8 cellular contexts compared by ENCODE assay signal in the genomic region with DNA sequence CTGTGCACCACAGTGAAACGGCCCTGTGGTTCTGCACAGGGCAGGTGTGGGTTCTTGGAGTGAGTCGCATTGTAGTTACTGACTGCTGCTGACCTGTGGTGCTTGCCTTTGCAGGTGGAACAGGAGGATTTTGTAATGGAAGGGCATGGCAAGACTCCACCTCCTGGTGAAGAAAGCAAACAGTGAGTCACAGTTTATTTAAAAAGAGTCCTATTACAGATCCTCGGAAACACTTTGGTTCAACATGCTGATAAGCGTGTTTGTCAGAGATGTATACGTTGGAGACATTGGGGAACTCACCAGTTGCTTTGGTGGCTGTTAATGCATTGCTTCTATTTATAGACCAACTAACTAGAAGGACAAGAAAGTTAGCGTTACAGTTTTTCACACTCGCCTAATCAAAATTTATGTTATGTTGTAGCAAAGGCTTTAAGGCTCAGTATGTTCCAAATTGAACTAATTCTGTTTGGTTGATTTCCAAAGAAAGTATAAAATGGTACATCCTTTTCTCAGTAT. TPM values are rescaled to one million over a fixed set of nuclear protein-coding genes. Genes with fewer than 3 reads are reported as not detected.
DNase-seq lines count a peak whose midpoint lies in the region; ATAC-seq and TF ChIP-seq lines count a peak whose summit lies in the region.

No MANE protein-coding gene starts in this region.

- H3K4me1 Mint-ChIP-seq in activated naive CD4-positive, alpha-beta T cell treated with anti-CD3 and anti-CD28 coated beads, Interleukin-2, amount 50 U/mL, for 24 hours = peaks cover 31% of the 10 kb centered on the region
- H3K4me1 Mint-ChIP-seq in activated naive CD4-positive, alpha-beta T cell treated with anti-CD3 and anti-CD28 coated beads, Interleukin-2, amount 10 ng/mL, durations not matched to agents 7 days and 5 days = peaks cover 5% of the 10 kb centered on the region

- peaks cover 28% of the 10 kb centered on the region for H3K4me1 ChIP-seq in body of pancreas
- peaks cover 2% of the 10 kb centered on the region for H3K4me1 ChIP-seq in mesenchymal stem cell (ENCODE audit: control insufficient read depth, insufficient read depth, low read depth, low read length)

- no peak overlapping the region for H3K18ac ChIP-seq in mesenchymal stem cell (ENCODE audit: low read depth in 1 of 2, low read length in 2 of 2)

- no peak overlapping the region for H2BK15ac ChIP-seq in mesenchymal stem cell (ENCODE audit: low read depth, poor library complexity, severe bottlenecking)

- no peaks in the 10 kb centered on the region for H3K27me3 Mint-ChIP-seq in activated naive CD4-positive, alpha-beta T cell treated with anti-CD3 and anti-CD28 coated beads, Interleukin-2, amount 50 U/mL, for 24 hours
- H3K27me3 Mint-ChIP-seq in activated naive CD4-positive, alpha-beta T cell treated with anti-CD3 and anti-CD28 coated beads, Interleukin-2, amount 10 ng/mL, durations not matched to agents 7 days and 5 days = no peaks in the 10 kb centered on the region

- peak in 4 of 7 experiments; percentile 46 to 54 (median 52) for TF ChIP-seq CTCF in body of pancreas (IDR thresholded peaks at IDR 0.05)

- WGBS in body of pancreas, 2 donors = 19 to 22% methylated on average over 7 of the region's 7 CpGs
- WGBS in mesenchymal stem cell = 27% methylated on average over 4 of the region's 7 CpGs

- H3K14ac ChIP-seq in mesenchymal stem cell (ENCODE audit: low read length in 2 of 2) = no peak overlapping the region

- H3K9ac ChIP-seq in mesenchymal stem cell (ENCODE audit: low read length) = no peak overlapping the region

- intact Hi-C loops in body of pancreas (cut with DNase I) = no loop called here

- no peaks in the 10 kb centered on the region for H3K36me3 Mint-ChIP-seq in activated naive CD4-positive, alpha-beta T cell treated with anti-CD3 and anti-CD28 coated beads, Interleukin-2, amount 50 U/mL, for 24 hours
- peaks cover 12% of the 10 kb centered on the region for H3K36me3 Mint-ChIP-seq in activated naive CD4-positive, alpha-beta T cell treated with anti-CD3 and anti-CD28 coated beads, Interleukin-2, amount 10 ng/mL, durations not matched to agents 7 days and 5 days

- H3K27ac ChIP-seq in body of pancreas (peak overlapping the region; percentile 53 to 80 (median 58)), mesenchymal stem cell (ENCODE audit: low read length, poor library complexity, severe bottlenecking) (no peak overlapping the region)

- no peaks in the 10 kb centered on the region for H3K27me3 ChIP-seq in body of pancreas
- no peaks in the 10 kb centered on the region for H3K27me3 ChIP-seq in mesenchymal stem cell (ENCODE audit: control insufficient read depth in 1 of 2, insufficient read depth in 1 of 2, low read length in 2 of 2)

- H2BK5ac ChIP-seq in mesenchymal stem cell (ENCODE audit: low read depth, low read length, poor library complexity, severe bottlenecking) = no peak overlapping the region

- H3K4ac ChIP-seq in mesenchymal stem cell (ENCODE audit: low read depth in 1 of 2, low read length in 2 of 2) = no peak overlapping the region

- H3K4me3 ChIP-seq in body of pancreas (no peak overlapping the region), mesenchymal stem cell (ENCODE audit: insufficient read depth in 1 of 2, low read depth in 1 of 2, low read length in 2 of 2) (no peak overlapping the region)

- H3K9me3 ChIP-seq in body of pancreas = no peaks in the 10 kb centered on the region
- no peaks in the 10 kb centered on the region for H3K9me3 ChIP-seq in mesenchymal stem cell (ENCODE audit: control insufficient read depth, low read length)

- H3K79me1 ChIP-seq in mesenchymal stem cell (replicated peaks; ENCODE audit: low read length, poor library complexity, severe bottlenecking) = no peaks in the 10 kb centered on the region

- no peak overlapping the region for H2BK12ac ChIP-seq in mesenchymal stem cell (ENCODE audit: low read length in 2 of 2)

- H3K36me3 ChIP-seq in body of pancreas (replicated peaks in 1 of 2; ENCODE audit: insufficient read depth in 1 of 2, low read depth in 2 of 2) (no peaks in the 10 kb centered on the region), mesenchymal stem cell (ENCODE audit: control insufficient read depth in 1 of 2, insufficient read depth in 2 of 2, low read depth in 1 of 2, low read length in 2 of 2) (peaks cover 0 to 5% of the 10 kb centered on the region in 2 experiments)

- no peaks in the 10 kb centered on the region for H3K9me3 Mint-ChIP-seq in activated naive CD4-positive, alpha-beta T cell treated with anti-CD3 and anti-CD28 coated beads, Interleukin-2, amount 50 U/mL, for 24 hours
- no peaks in the 10 kb centered on the region for H3K9me3 Mint-ChIP-seq in activated naive CD4-positive, alpha-beta T cell treated with anti-CD3 and anti-CD28 coated beads, Interleukin-2, amount 10 ng/mL, durations not matched to agents 7 days and 5 days

- no peak overlapping the region for H3K23ac ChIP-seq in mesenchymal stem cell (ENCODE audit: low read length in 2 of 2)

- H2AFZ ChIP-seq in mesenchymal stem cell (ENCODE audit: low read depth, low read length) = no peak overlapping the region

- no peak overlapping the region for H3K4me3 Mint-ChIP-seq in activated naive CD4-positive, alpha-beta T cell treated with anti-CD3 and anti-CD28 coated beads, Interleukin-2, amount 50 U/mL, for 24 hours
- no peak overlapping the region for H3K4me3 Mint-ChIP-seq in activated naive CD4-positive, alpha-beta T cell treated with anti-CD3 and anti-CD28 coated beads, Interleukin-2, amount 10 ng/mL, durations not matched to agents 7 days and 5 days

- no peak overlapping the region for H4K8ac ChIP-seq in mesenchymal stem cell (ENCODE audit: low read length)

- no peak overlapping the region for H2AK5ac ChIP-seq in mesenchymal stem cell (ENCODE audit: low read length, severe bottlenecking)

- DNase-seq in activated naive CD4-positive, alpha-beta T cell treated with anti-CD3 and anti-CD28 coated beads, Interleukin-2, amount 10 ng/mL, durations not matched to agents 7 days and 5 days = no peak
- peak; percentile 70 for DNase-seq in NCI-H510A (lab: John Stamatoyannopoulos, UW)
- DNase-seq in body of pancreas = peak; percentile 66 to 81 (median 80)
- DNase-seq in mesenchymal stem cell = peak; percentile 90
- no peak for DNase-seq in anterior cingulate cortex (lab: John Stamatoyannopoulos, UW)

- H2BK120ac ChIP-seq in mesenchymal stem cell (ENCODE audit: low read depth, low read length) = no peak overlapping the region

- ATAC-seq in body of pancreas = peak; percentile 98
- no peak for ATAC-seq in GM18519 (IDR thresholded peaks at IDR 0.05; ENCODE audit: low FRiP score, unreplicated experiment)
- ATAC-seq in GM21447 (IDR thresholded peaks at IDR 0.05; ENCODE audit: unreplicated experiment) = no peak

- TF ChIP-seq POLR2A in body of pancreas (IDR thresholded peaks at IDR 0.05) = peak in 1 of 3 donors; percentile 14

- peak overlapping the region; percentile 71 for H3K27ac Mint-ChIP-seq in activated naive CD4-positive, alpha-beta T cell treated with anti-CD3 and anti-CD28 coated beads, Interleukin-2, amount 50 U/mL, for 24 hours
- no peak overlapping the region for H3K27ac Mint-ChIP-seq in activated naive CD4-positive, alpha-beta T cell treated with anti-CD3 and anti-CD28 coated beads, Interleukin-2, amount 10 ng/mL, durations not matched to agents 7 days and 5 days

- CTCF ChIA-PET in activated naive CD4-positive, alpha-beta T cell treated with anti-CD3 and anti-CD28 coated beads, Interleukin-2, amount 10 ng/mL, durations not matched to agents 7 days and 5 days (lab: Charles Lee) = interaction anchor here (1.4 kb wide), 1 partner anchor 16 kb away, joined by 7 read pairs; no protein-coding TSS in a partner anchor

- H3K4me2 ChIP-seq in mesenchymal stem cell (ENCODE audit: low read length, poor library complexity, severe bottlenecking) = no peak overlapping the region

- H4K91ac ChIP-seq in mesenchymal stem cell (ENCODE audit: low read length) = no peak overlapping the region

RNA-seq across cellular contexts. Expression of gene TNRC6B, which starts 21.7 kb away (rescaled TPM):
- total RNA-seq in body of pancreas = 10 to 100 TPM; 25.2 to 39.9 TPM
- 5.6 TPM for polyA plus RNA-seq in mesenchymal stem cell (2013, experiment 1 of 2)
- 4.9 TPM for polyA plus RNA-seq in mesenchymal stem cell (2013, experiment 2 of 2)

Comparison
In these comparisons a context has a peak if more than half of its experiments do, and no peak if none do; other contexts are left out.
1. DNase-seq: peak in NCI-H510A (single experiment), body of pancreas (4 of 4) and mesenchymal stem cell (single experiment); none in activated naive CD4-positive, alpha-beta T cell treated with anti-CD3 and anti-CD28 coated beads, Interleukin-2, amount 10 ng/mL, durations not matched to agents 7 days and 5 days (single experiment) and anterior cingulate cortex (0 of 58).